Comparison of ENCODE assay signal across 8 cellular contexts in genomic region chr7:101733713-101734475, GRCh38.
A peak's percentile ranks its signal among the peaks of the same experiment; 100 is the strongest.
DNase-seq lines count a peak whose midpoint lies in the region; ATAC-seq and TF ChIP-seq lines count a peak whose summit lies in the region.

No MANE protein-coding gene starts in this region.

- H3K4ac ChIP-seq in IMR-90 (ENCODE audit: low read depth, low read length), result peak overlapping the region; percentile 31

- no peaks in the 10 kb centered on the region for H4K20me1 ChIP-seq in IMR-90 (ENCODE audit: insufficient read depth, low read length)

- H3K79me1 ChIP-seq in IMR-90 (ENCODE audit: low read depth in 1 of 2, low read length in 2 of 2), result no peaks in the 10 kb centered on the region

- H3K23ac ChIP-seq in IMR-90 (ENCODE audit: low read depth, low read length), result 0 out of 2 replicates have a peak overlapping the region, but pooled peaks have one; percentile 41

- H4K5ac ChIP-seq in IMR-90 (ENCODE audit: low read depth, low read length), result no peak overlapping the region; the same call in 1 of the 2 replicates

- no peaks in the 10 kb centered on the region for H3K9me1 ChIP-seq in IMR-90 (ENCODE audit: insufficient read depth, low read length)

- H2BK120ac ChIP-seq in IMR-90 (ENCODE audit: low read depth, low read length), result peak overlapping the region; percentile 41; the same call in 1 of the 2 replicates

- H3K4me3 ChIP-seq in Caco-2 (ENCODE audit: low read depth, low read length), result no peak overlapping the region
- H3K4me3 ChIP-seq in IMR-90 (ENCODE audit: insufficient read depth, low read depth, low read length), result no peak overlapping the region
- H3K4me3 ChIP-seq in WI38 (ENCODE audit: low read depth, low read length), result peak overlapping the region; percentile 39
- peak overlapping the region; percentile 62 to 67 for H3K4me3 ChIP-seq in stomach smooth muscle (ENCODE audit: low read length in 2 of 2)

- H3K4me2 ChIP-seq in IMR-90 (ENCODE audit: low read depth, low read length), result peak overlapping the region; percentile 51

- no peaks in the 10 kb centered on the region for H3K9me3 Mint-ChIP-seq in Caco-2 (ENCODE audit: unreplicated experiment)
- H3K9me3 Mint-ChIP-seq in immature natural killer cell, result no peaks in the 10 kb centered on the region

- H3K14ac ChIP-seq in IMR-90 (replicated peaks; ENCODE audit: low read depth, low read length), result 0 out of 2 replicates have a peak overlapping the region, but pooled peaks have one; percentile 12

- H3K27ac Mint-ChIP-seq in Caco-2 (ENCODE audit: unreplicated experiment) (peak overlapping the region; percentile 8), immature natural killer cell (peak overlapping the region in 3 of 6 donors; percentile 31 to 56 (median 32))

- no TSS peak for BruUV-seq in Caco-2 (replicated peaks; lab: Mats Ljungman, UMichigan)
- BruUV-seq in IMR-90 (replicated peaks; lab: Mats Ljungman, UMichigan), result no TSS peak

- no peak for TF ChIP-seq CTCF in Caco-2 (IDR thresholded peaks at IDR 0.05; ENCODE audit: insufficient read depth in 1 of 2, low read depth in 1 of 2, low read length in 1 of 2, severe bottlenecking in 1 of 2, unreplicated experiment in 1 of 2)
- TF ChIP-seq CTCF in IMR-90 (conservative IDR thresholded peaks at IDR 0.05; ENCODE audit: low read depth, low read length), result no peak
- no peak for TF ChIP-seq CTCF in WI38 (IDR thresholded peaks at IDR 0.05; ENCODE audit: low read depth, low read length)

- POLR2A ChIA-PET in Caco-2 (lab: Charles Lee) (no interaction called here), IMR-90 (lab: Charles Lee; ENCODE audit: unreplicated experiment) (no interaction called here)

- in situ Hi-C loops in IMR-90 (cut with MboI; ENCODE audit: low sequenced_read_pairs), result no loop called here

- H3K18ac ChIP-seq in IMR-90 (ENCODE audit: low read depth, low read length), result no peak overlapping the region

- no peaks in the 10 kb centered on the region for H3K9me3 ChIP-seq in Caco-2
- H3K9me3 ChIP-seq in IMR-90 (ENCODE audit: control insufficient read depth, insufficient read depth, low read length), result no peaks in the 10 kb centered on the region
- no peaks in the 10 kb centered on the region for H3K9me3 ChIP-seq in stomach smooth muscle (ENCODE audit: control insufficient read depth in 2 of 2, low read length in 2 of 2)

- DNase-seq in Caco-2, result peak; percentile 41 to 62
- DNase-seq in IMR-90, result peak; percentile 47
- DNase-seq in immature natural killer cell, result peak in 1 of 3 donors; percentile 6
- no peak for DNase-seq in stimulated activated CD4-positive, alpha-beta T cell treated with anti-CD3 and anti-CD28 coated beads, Interleukin-4, amount 100 ng/mL, for 24 hours

- H3K27me3 Mint-ChIP-seq in Caco-2 (ENCODE audit: insufficient read depth, unreplicated experiment) (no peaks in the 10 kb centered on the region), immature natural killer cell (ENCODE audit: low read depth in 3 of 3) (peaks cover 0 to 8% (median 1%) of the 10 kb centered on the region in 3 donors)

- H3K4me3 Mint-ChIP-seq in Caco-2 (ENCODE audit: unreplicated experiment), result peak overlapping the region; percentile 17
- peak overlapping the region; percentile 58 to 75 (median 69) for H3K4me3 Mint-ChIP-seq in immature natural killer cell

- ATAC-seq in IMR-90 (ENCODE audit: low read depth), result peak; percentile 65
- ATAC-seq in HG03520 (IDR thresholded peaks at IDR 0.05; ENCODE audit: unreplicated experiment), result no peak
- no peak for ATAC-seq in HG02610 (IDR thresholded peaks at IDR 0.05; ENCODE audit: unreplicated experiment)

- no peak overlapping the region for H2BK5ac ChIP-seq in IMR-90 (ENCODE audit: low read depth, low read length, poor library complexity, severe bottlenecking)

- no peak for TF ChIP-seq POLR2A in IMR-90 (IDR thresholded peaks at IDR 0.05; ENCODE audit: low read depth, low read length)

- H3K36me3 ChIP-seq in Caco-2 (ENCODE audit: control insufficient read depth, insufficient read depth, low read length), result no peaks in the 10 kb centered on the region
- no peaks in the 10 kb centered on the region for H3K36me3 ChIP-seq in IMR-90 (ENCODE audit: control insufficient read depth, insufficient read depth, low read length)
- no peaks in the 10 kb centered on the region for H3K36me3 ChIP-seq in stomach smooth muscle (ENCODE audit: control insufficient read depth in 2 of 2, insufficient read depth in 2 of 2, low read length in 2 of 2)

- no peak overlapping the region for H3K56ac ChIP-seq in IMR-90 (ENCODE audit: extremely low read depth, insufficient read depth, low read length)

- H3K4me1 Mint-ChIP-seq in Caco-2 (ENCODE audit: low read depth, unreplicated experiment) (peaks cover 7% of the 10 kb centered on the region), immature natural killer cell (peaks cover 3 to 8% of the 10 kb centered on the region in 2 donors)

- dilution Hi-C loops in IMR-90 (cut with HindIII; ENCODE audit: low sequenced_read_pairs, unreplicated experiment), result no loop called here

- CTCF ChIA-PET in Caco-2 (lab: Charles Lee), result interaction anchor here (0.6 to 0.8 kb wide), 2 partner anchors 9 to 26 kb away, joined by 3 to 5 read pairs; no protein-coding TSS in a partner anchor
- CTCF ChIA-PET in IMR-90 (lab: Yijun Ruan, JAX), result interaction anchor here (1.8 kb wide), 1 partner anchor 10 kb away, joined by 6 read pairs; no protein-coding TSS in a partner anchor

- H2BK15ac ChIP-seq in IMR-90 (ENCODE audit: low read depth, low read length), result no peak overlapping the region

- no peak for TF ChIP-seq RAD21 in IMR-90 (IDR thresholded peaks at IDR 0.05; ENCODE audit: low read length)

- H3K9ac ChIP-seq in IMR-90 (ENCODE audit: low read depth, low read length) (no peak overlapping the region; the same call in 1 of the 2 replicates), stomach smooth muscle (ENCODE audit: low read length in 2 of 2) (peak overlapping the region; percentile 32 to 51)

- WGBS in IMR-90 (ENCODE audit: extremely low coverage in 2 of 2, insufficient read length in 1 of 2), 2 experiments, result 28% methylated on average over 4 of the region's 24 CpGs; no CpG with 5 or more reads in 1 of the 2 experiments

- H2AK9ac ChIP-seq in IMR-90 (replicated peaks; ENCODE audit: low read depth, low read length, poor library complexity), result no peak overlapping the region

- no peaks in the 10 kb centered on the region for H3K4me1 ChIP-seq in Caco-2
- H3K4me1 ChIP-seq in IMR-90 (ENCODE audit: control insufficient read depth, insufficient read depth, low read length), result peaks cover 8% of the 10 kb centered on the region; the same call in 1 of the 2 replicates
- peaks cover 9% of the 10 kb centered on the region for H3K4me1 ChIP-seq in stomach smooth muscle (ENCODE audit: control insufficient read depth, insufficient read depth, low read length)

- H2BK20ac ChIP-seq in IMR-90 (ENCODE audit: low read depth, low read length), result peak overlapping the region; percentile 39; the same call in 1 of the 2 replicates

- intact Hi-C loops in Caco-2 (cut with micrococcal nuclease; ENCODE audit: unreplicated experiment) (no loop called here), IMR-90 (cut with micrococcal nuclease) (no loop called here)

- no peaks in the 10 kb centered on the region for H3K27me3 ChIP-seq in Caco-2 (replicated peaks; ENCODE audit: control insufficient read depth, insufficient read depth, low read length)
- 0 out of 2 replicates have a peak, but pooled peaks cover 4% of the 10 kb centered on the region for H3K27me3 ChIP-seq in IMR-90 (ENCODE audit: control insufficient read depth, insufficient read depth, low read length)
- H3K27me3 ChIP-seq in stomach smooth muscle (ENCODE audit: control insufficient read depth in 1 of 2, insufficient read depth in 2 of 2, low read length in 2 of 2), result no peaks in the 10 kb centered on the region

- no peak overlapping the region for H3K27ac ChIP-seq in IMR-90 (ENCODE audit: insufficient read depth, low read length)
- no peak overlapping the region for H3K27ac ChIP-seq in stomach smooth muscle (ENCODE audit: low read length)

- H3K36me3 Mint-ChIP-seq in Caco-2 (ENCODE audit: insufficient read depth, unreplicated experiment), result no peaks in the 10 kb centered on the region
- H3K36me3 Mint-ChIP-seq in immature natural killer cell, result no peaks in the 10 kb centered on the region

- no peak overlapping the region for H2AK5ac ChIP-seq in IMR-90 (ENCODE audit: low read depth, low read length)

- peak overlapping the region; percentile 75 for H2AFZ ChIP-seq in IMR-90 (replicated peaks; ENCODE audit: low read length, poor library complexity)

- peak overlapping the region in 1 of 2 experiments; percentile 31; a peak in 1 of 4 replicates for H4K8ac ChIP-seq in IMR-90 (ENCODE audit: low read depth in 2 of 2, low read length in 2 of 2)

- 0 out of 2 replicates have a peak overlapping the region, but pooled peaks have one; percentile 3 for H4K91ac ChIP-seq in IMR-90 (ENCODE audit: insufficient read depth, low read depth, low read length)

TF ChIP-seq in IMR-90, 13 proteins besides CTCF, POLR2A, EP300 and RAD21:
- no peak for TF ChIP-seq CHD1 (IDR thresholded peaks at IDR 0.05; ENCODE audit: low read depth, low read length)
- TF ChIP-seq MXI1 (IDR thresholded peaks at IDR 0.05; ENCODE audit: borderline replicate concordance, low read depth, low read length), result no peak
- no peak for TF ChIP-seq RFX5 (IDR thresholded peaks at IDR 0.05; ENCODE audit: low read depth, low read length)
- TF ChIP-seq MAZ (IDR thresholded peaks at IDR 0.05; ENCODE audit: borderline replicate concordance, low read depth, low read length), result no peak
- TF ChIP-seq ELK1 (IDR thresholded peaks at IDR 0.05; ENCODE audit: borderline replicate concordance, low read depth, low read length), result no peak

Comparison
In these comparisons a context has a peak if more than half of its experiments do, and no peak if none do; other contexts are left out.
1. H3K4me3 ChIP-seq: peak in WI38 (single experiment) and stomach smooth muscle (2 of 2); none in Caco-2 (single experiment) and IMR-90 (single experiment).